ENCODE assay signal across 1 cellular context in genomic region chr2:67649331-67650071, GRCh38.
TF ChIP-seq lines count a peak whose summit lies in the region.

No MANE protein-coding gene starts in this region.

TF ChIP-seq in SK-N-SH, 30 proteins besides CTCF, POLR2A, EP300 and RAD21 (continued from another document):
- TF ChIP-seq, protein P1, sequence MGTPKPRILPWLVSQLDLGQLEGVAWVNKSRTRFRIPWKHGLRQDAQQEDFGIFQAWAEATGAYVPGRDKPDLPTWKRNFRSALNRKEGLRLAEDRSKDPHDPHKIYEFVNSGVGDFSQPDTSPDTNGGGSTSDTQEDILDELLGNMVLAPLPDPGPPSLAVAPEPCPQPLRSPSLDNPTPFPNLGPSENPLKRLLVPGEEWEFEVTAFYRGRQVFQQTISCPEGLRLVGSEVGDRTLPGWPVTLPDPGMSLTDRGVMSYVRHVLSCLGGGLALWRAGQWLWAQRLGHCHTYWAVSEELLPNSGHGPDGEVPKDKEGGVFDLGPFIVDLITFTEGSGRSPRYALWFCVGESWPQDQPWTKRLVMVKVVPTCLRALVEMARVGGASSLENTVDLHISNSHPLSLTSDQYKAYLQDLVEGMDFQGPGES (IDR thresholded peaks at IDR 0.05; ENCODE audit: low read depth, low read length): no peak
- TF ChIP-seq MXI1 (IDR thresholded peaks at IDR 0.05; ENCODE audit: low read depth, low read length): peak; percentile 76
- peak; percentile 65; the same call in 1 of the 2 replicates for TF ChIP-seq FOXJ3 (CRISPR knock-in tag; IDR thresholded peaks at IDR 0.05)
- TF ChIP-seq NRF1 (IDR thresholded peaks at IDR 0.05; ENCODE audit: low read depth, low read length): no peak
- TF ChIP-seq NFIC (IDR thresholded peaks at IDR 0.05; ENCODE audit: borderline replicate concordance): peak; percentile 54; the same call in 1 of the 2 replicates
- TF ChIP-seq GABPA (IDR thresholded peaks at IDR 0.05; ENCODE audit: low read depth): no peak
